In genomic region chr1:54861070-54861761, GRCh38 we compare ENCODE assay signal across 11 cellular contexts. TPM values are rescaled to one million over a fixed set of nuclear protein-coding genes. Genes with fewer than 3 reads are reported as not detected.
A peak's percentile ranks its signal among the peaks of the same experiment; 100 is the strongest.
DNase-seq lines count a peak whose midpoint lies in the region; ATAC-seq and TF ChIP-seq lines count a peak whose summit lies in the region.
"Had no signal": no experiment of that assay in that cellular context is flagged by ENCODE, and none has a peak within 500 bp of the region (broad histone marks: within the 10 kb centered on the region; RNA-seq: fewer than 3 reads in every experiment).

No MANE protein-coding gene starts in this region.

- DNase-seq in Caco-2 = peak in 1 of 2 experiments; percentile 43
- no peak for DNase-seq in H9
- DNase-seq in T-helper 2 cell treated with Interferon-gamma antibody and Interleukin-4, amounts not matched to agents 5 μg/mL and 100 μg/mL, for 36 hours (ENCODE audit: low spot score) = no peak
- DNase-seq in hepatocyte (ENCODE audit: low spot score) = no peak
- no peak for DNase-seq in WERI-Rb-1
- no peak for DNase-seq in activated CD4-positive, alpha-beta T cell treated with anti-CD3 and anti-CD28 coated beads, Interleukin-2, amount 50 U/mL, for 1 hour
- DNase-seq in NCI-H1417 (lab: John Stamatoyannopoulos, UW) = no peak
- DNase-seq: NCI-H2171 treated with DMSO at 0.1 percent for 48 hours, posterior cingulate gyrus had no signal

- CTCF ChIA-PET in Caco-2 (lab: Charles Lee) = no interaction called here

- H3K79me2 ChIP-seq in H9 (ENCODE audit: insufficient read depth, low read length) (peaks cover 2% of the 10 kb centered on the region; the same call in 1 of the 2 replicates), hepatocyte (peaks cover 24% of the 10 kb centered on the region)

- intact Hi-C loops in Caco-2 (cut with micrococcal nuclease; ENCODE audit: unreplicated experiment) = no loop called here

- H3K23ac ChIP-seq in H9 (ENCODE audit: insufficient read length, low read depth, low read length) = no peak overlapping the region

- H3K4me2 ChIP-seq in H9 (ENCODE audit: insufficient read depth, insufficient read length, low read length) (no peak overlapping the region), hepatocyte (no peak overlapping the region)

- no peak overlapping the region for H4K8ac ChIP-seq in H9 (replicated peaks; ENCODE audit: insufficient read length, low read depth, low read length)

- no peaks in the 10 kb centered on the region for H3K27me3 ChIP-seq in Caco-2 (replicated peaks; ENCODE audit: control insufficient read depth, insufficient read depth, low read length)
- no peaks in the 10 kb centered on the region for H3K27me3 ChIP-seq in H9 (ENCODE audit: insufficient read depth, low read length)
- H3K27me3 ChIP-seq in hepatocyte = no peaks in the 10 kb centered on the region
- H3K27me3 ChIP-seq in WERI-Rb-1 (ENCODE audit: insufficient read depth, low read depth, severe bottlenecking) = no peaks in the 10 kb centered on the region
- H3K27me3 ChIP-seq: breast epithelium had no signal

- H2BK20ac ChIP-seq in H9 (ENCODE audit: low read depth, low read length, poor library complexity, severe bottlenecking) = no peak overlapping the region

- no peak overlapping the region for H2BK12ac ChIP-seq in H9 (ENCODE audit: insufficient read length, low read depth, low read length)

- WGBS in H9 (ENCODE audit: extremely low coverage, insufficient read length, low lambda C conversion rate) = no CpG with 5 or more reads among the region's 5 CpGs
- WGBS in hepatocyte (ENCODE audit: low lambda C conversion rate, missing lambda C conversion rate) = 54% methylated on average over 5 of the region's 5 CpGs

- H3K9me3 ChIP-seq in Caco-2 (no peaks in the 10 kb centered on the region), H9 (ENCODE audit: control insufficient read depth, low read depth, low read length) (no peaks in the 10 kb centered on the region), hepatocyte (ENCODE audit: low read depth) (no peaks in the 10 kb centered on the region), WERI-Rb-1 (ENCODE audit: severe bottlenecking) (no peaks in the 10 kb centered on the region)
- H3K9me3 ChIP-seq: breast epithelium had no signal

- no peak for ATAC-seq in HG03159 (IDR thresholded peaks at IDR 0.05; ENCODE audit: unreplicated experiment)

- H3K56ac ChIP-seq in H9 (ENCODE audit: insufficient read length, low read depth, low read length) = no peak overlapping the region

- no peak overlapping the region for H4K5ac ChIP-seq in H9 (ENCODE audit: insufficient read length, low read depth, low read length)

- no peaks in the 10 kb centered on the region for H3K9me3 Mint-ChIP-seq in Caco-2 (ENCODE audit: unreplicated experiment)
- H3K9me3 Mint-ChIP-seq in H9 = no peaks in the 10 kb centered on the region
- no peaks in the 10 kb centered on the region for H3K9me3 Mint-ChIP-seq in T-helper 2 cell treated with Interferon-gamma antibody and Interleukin-4, amounts not matched to agents 5 μg/mL and 100 μg/mL, for 36 hours

- POLR2A ChIA-PET in Caco-2 (lab: Charles Lee) = no interaction called here

- no peak overlapping the region for H3T11ph ChIP-seq in H9 (ENCODE audit: low read length)

- H4K20me1 ChIP-seq in H9 (ENCODE audit: control insufficient read depth, insufficient read depth, insufficient read length) (peaks cover 2% of the 10 kb centered on the region), hepatocyte (ENCODE audit: insufficient read depth, poor library complexity, severe bottlenecking) (peaks cover 1% of the 10 kb centered on the region)

- TF ChIP-seq CTCF in Caco-2 (IDR thresholded peaks at IDR 0.05; ENCODE audit: insufficient read depth in 1 of 2, low read depth in 1 of 2, low read length in 1 of 2, severe bottlenecking in 1 of 2, unreplicated experiment in 1 of 2) (no peak), H9 (conservative IDR thresholded peaks at IDR 0.05) (no peak), hepatocyte (IDR thresholded peaks at IDR 0.05; ENCODE audit: poor library complexity) (no peak), WERI-Rb-1 (IDR thresholded peaks at IDR 0.05; ENCODE audit: low read depth, low read length) (no peak)

- BruUV-seq in Caco-2 (replicated peaks; lab: Mats Ljungman, UMichigan) = no TSS peak

- no peak overlapping the region for H3K9ac ChIP-seq in H9 (ENCODE audit: extremely low read depth, insufficient read length, low read length)

- peaks cover 1% of the 10 kb centered on the region for H3K36me3 ChIP-seq in Caco-2 (ENCODE audit: control insufficient read depth, insufficient read depth, low read length)
- H3K36me3 ChIP-seq in hepatocyte (replicated peaks; ENCODE audit: insufficient read depth, low read depth) = no peaks in the 10 kb centered on the region
- H3K36me3 ChIP-seq in WERI-Rb-1 = peaks cover 47% of the 10 kb centered on the region
- H3K36me3 ChIP-seq: breast epithelium had no signal

- H2AFZ ChIP-seq in H9 (ENCODE audit: low read length) = no peak overlapping the region
- no peak overlapping the region for H2AFZ ChIP-seq in hepatocyte

- no peak overlapping the region for H3K18ac ChIP-seq in H9 (ENCODE audit: insufficient read length, low read depth, low read length)

- no peak overlapping the region for H3K4ac ChIP-seq in H9 (ENCODE audit: low read depth, low read length)

- H3K36me3 Mint-ChIP-seq in Caco-2 (ENCODE audit: insufficient read depth, unreplicated experiment) (peaks cover 95% of the 10 kb centered on the region), H9 (ENCODE audit: insufficient read depth in 1 of 3, low read depth in 3 of 3) (peaks cover 60 to 92% (median 92%) of the 10 kb centered on the region in 3 experiments)
- H3K36me3 Mint-ChIP-seq in T-helper 2 cell treated with Interferon-gamma antibody and Interleukin-4, amounts not matched to agents 5 μg/mL and 100 μg/mL, for 36 hours (ENCODE audit: low read depth) = peaks cover 56% of the 10 kb centered on the region

- H3K14ac ChIP-seq in H9 (ENCODE audit: insufficient read depth, low read length) = no peak overlapping the region

- peak overlapping the region; percentile 33 for H3K4me3 Mint-ChIP-seq in Caco-2 (ENCODE audit: unreplicated experiment)
- no peak overlapping the region for H3K4me3 Mint-ChIP-seq in H9
- H3K4me3 Mint-ChIP-seq in T-helper 2 cell treated with Interferon-gamma antibody and Interleukin-4, amounts not matched to agents 5 μg/mL and 100 μg/mL, for 36 hours = no peak overlapping the region

- H3K4me3 ChIP-seq in Caco-2 (ENCODE audit: low read depth, low read length) = no peak overlapping the region
- no peak overlapping the region for H3K4me3 ChIP-seq in hepatocyte
- H3K4me3 ChIP-seq in WERI-Rb-1 (ENCODE audit: low read depth, low read length) = no peak overlapping the region
- H3K4me3 ChIP-seq: breast epithelium had no signal

- H3K27me3 Mint-ChIP-seq in Caco-2 (ENCODE audit: insufficient read depth, unreplicated experiment) (no peaks in the 10 kb centered on the region), H9 (ENCODE audit: low read depth) (no peaks in the 10 kb centered on the region; the same call in 1 of the 2 replicates)
- no peaks in the 10 kb centered on the region for H3K27me3 Mint-ChIP-seq in T-helper 2 cell treated with Interferon-gamma antibody and Interleukin-4, amounts not matched to agents 5 μg/mL and 100 μg/mL, for 36 hours (ENCODE audit: low read depth)

- no peak overlapping the region for H2AK5ac ChIP-seq in H9 (ENCODE audit: insufficient read length, low read length)

- H3K4me1 Mint-ChIP-seq in Caco-2 (ENCODE audit: low read depth, unreplicated experiment) = peaks cover 30% of the 10 kb centered on the region
- H3K4me1 Mint-ChIP-seq in H9 = no peaks in the 10 kb centered on the region
- peaks cover 10% of the 10 kb centered on the region for H3K4me1 Mint-ChIP-seq in T-helper 2 cell treated with Interferon-gamma antibody and Interleukin-4, amounts not matched to agents 5 μg/mL and 100 μg/mL, for 36 hours (ENCODE audit: low read depth)

- H2BK5ac ChIP-seq in H9 (ENCODE audit: insufficient read length, low read length) = no peak overlapping the region

- no peaks in the 10 kb centered on the region for H3K23me2 ChIP-seq in H9 (ENCODE audit: insufficient read length, low read depth, low read length, poor library complexity, severe bottlenecking)

- no peak overlapping the region for H4K91ac ChIP-seq in H9 (ENCODE audit: insufficient read length, low read depth, low read length)

- H3K4me1 ChIP-seq in Caco-2 = peaks cover 6% of the 10 kb centered on the region; the same call in 1 of the 2 replicates
- no peaks in the 10 kb centered on the region for H3K4me1 ChIP-seq in H9 (ENCODE audit: insufficient read depth, low read length)
- H3K4me1 ChIP-seq in hepatocyte (ENCODE audit: insufficient read depth) = peaks cover 36% of the 10 kb centered on the region
- H3K4me1 ChIP-seq: breast epithelium had no signal

- H2BK15ac ChIP-seq in H9 (ENCODE audit: low read depth, low read length) = no peak overlapping the region

- H3K27ac Mint-ChIP-seq in Caco-2 (ENCODE audit: unreplicated experiment) = peak overlapping the region; percentile 31
- H3K27ac Mint-ChIP-seq in H9 = peak overlapping the region; percentile 4 to 60 (median 46); a peak in 5 of 7 replicates
- peak overlapping the region; percentile 5 for H3K27ac Mint-ChIP-seq in T-helper 2 cell treated with Interferon-gamma antibody and Interleukin-4, amounts not matched to agents 5 μg/mL and 100 μg/mL, for 36 hours

- H3K9me2 ChIP-seq in hepatocyte (replicated peaks; ENCODE audit: insufficient read depth) = no peaks in the 10 kb centered on the region

- no peak overlapping the region for H3K27ac ChIP-seq in H9 (ENCODE audit: insufficient read length, low read depth, low read length)
- H3K27ac ChIP-seq in hepatocyte = peak overlapping the region; percentile 31
- no peak overlapping the region for H3K27ac ChIP-seq in WERI-Rb-1

- peaks cover 5% of the 10 kb centered on the region for H3K79me1 ChIP-seq in H9 (ENCODE audit: insufficient read depth, low read depth, low read length, poor library complexity, severe bottlenecking)

- H2BK120ac ChIP-seq in H9 (ENCODE audit: low read depth, low read length, poor library complexity, severe bottlenecking) = no peak overlapping the region

RNA-seq across cellular contexts. Expression of gene DHCR24, which starts 25.8 kb away (rescaled TPM):
- total RNA-seq in Caco-2 (2022) = 433 and 522 TPM in 2 replicates
- 318 and 340 TPM in 2 replicates for total RNA-seq in H9 (2021)
- 282 and 297 TPM in 2 replicates for total RNA-seq in hepatocyte
- polyA plus RNA-seq in hepatocyte = 242 and 318 TPM in 2 replicates
